ENCODE assay signal across 19 cellular contexts in genomic region chr2:102096103-102096502, GRCh38. TPM values are rescaled to one million over a fixed set of nuclear protein-coding genes. Genes with fewer than 3 reads are reported as not detected.
"Had no signal": no experiment of that assay in that cellular context is flagged by ENCODE, and none has a peak within 500 bp of the region (broad histone marks: within the 10 kb centered on the region; RNA-seq: fewer than 3 reads in every experiment).

No MANE protein-coding gene starts in this region.

- ATAC-seq: gastrocnemius medialis; heart right ventricle; left cardiac atrium; naive thymus-derived CD4-positive, alpha-beta T cell; right lobe of liver; stimulated activated naive B cell treated with anti-CD40 and anti-IgM and Interleukin-4, amounts not matched to agents 10 μg/mL and 1 μg/mL and 100 μg/mL, for 72 hours; stimulated activated naive CD8-positive, alpha-beta T cell treated with anti-CD3 and anti-CD28 coated beads, Interleukin-15, amount 100 ng/mL, for 72 hours had no signal

- DNase-seq: colonic mucosa; dermis blood vessel endothelial cell; gastrocnemius medialis; heart right ventricle; immature natural killer cell; left cardiac atrium; mammary epithelial cell; naive thymus-derived CD4-positive, alpha-beta T cell; nephron progenitor cell; psoas muscle; retina; right lobe of liver; stimulated activated CD4-positive, alpha-beta T cell treated with anti-CD3 and anti-CD28 coated beads, Interleukin-2, amount 100 ng/mL, for 24 hours; stimulated activated CD4-positive, alpha-beta T cell treated with anti-CD3 and anti-CD28 coated beads, Interleukin-4, amount 100 ng/mL, for 4 hours; stimulated activated naive B cell treated with anti-CD40 and anti-IgM and Interleukin-4, amounts not matched to agents 10 μg/mL and 1 μg/mL and 100 μg/mL, for 72 hours; stimulated activated naive CD8-positive, alpha-beta T cell treated with anti-CD3 and anti-CD28 coated beads, Interleukin-15, amount 100 ng/mL, for 72 hours; testis had no signal

- H3K27me3 ChIP-seq: colonic mucosa, gastrocnemius medialis, heart right ventricle, right lobe of liver, testis, tibial nerve had no signal

- H3K27ac ChIP-seq: colonic mucosa, heart right ventricle, right lobe of liver, testis, tibial nerve had no signal

- H3K4me1 ChIP-seq: colonic mucosa, testis, tibial nerve had no signal

- H3K4me3 ChIP-seq: colonic mucosa, gastrocnemius medialis, heart right ventricle, psoas muscle, right lobe of liver, testis, tibial nerve had no signal

- H3K36me3 ChIP-seq: colonic mucosa, gastrocnemius medialis, heart right ventricle, right lobe of liver, tibial nerve had no signal

- H3K9me3 ChIP-seq: colonic mucosa, gastrocnemius medialis, psoas muscle, right lobe of liver, testis, tibial nerve had no signal

- FAIRE-seq: keratinocyte had no signal

RNA-seq across cellular contexts. Expression of gene IL1R1, which starts 46.4 kb away (rescaled TPM):
- polyA plus RNA-seq: naive thymus-derived CD4-positive, alpha-beta T cell had no signal
